ENCODE assay signal across 8 cellular contexts in the genomic region with DNA sequence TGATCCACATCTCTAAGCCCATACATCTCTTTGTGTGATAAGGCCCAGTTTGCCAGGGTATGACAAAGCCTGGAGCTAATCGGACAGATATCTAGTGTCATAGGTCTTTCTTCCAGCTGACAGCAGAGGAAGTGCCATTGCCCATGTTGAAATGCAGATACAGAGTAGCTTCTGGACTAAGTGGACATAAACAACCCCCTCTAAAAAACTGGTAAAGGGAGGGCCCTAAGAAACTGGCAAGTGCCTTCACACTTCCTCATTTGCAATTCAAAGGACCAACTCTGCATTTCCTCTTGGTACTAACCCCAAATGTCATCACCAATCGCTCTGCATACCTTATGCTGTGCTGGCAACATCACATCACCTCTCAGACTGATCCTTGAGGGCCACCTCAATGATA. TPM values are rescaled to one million over a fixed set of nuclear protein-coding genes. Genes with fewer than 3 reads are reported as not detected.
A peak's percentile ranks its signal among the peaks of the same experiment; 100 is the strongest.
DNase-seq lines count a peak whose midpoint lies in the region; ATAC-seq and TF ChIP-seq lines count a peak whose summit lies in the region.

No MANE protein-coding gene starts in this region.

- DNase-seq in left ventricle myocardium superior (no peak), left ventricle myocardium inferior (no peak), NCI-H1436 (lab: John Stamatoyannopoulos, UW) (no peak), SHP77 (lab: John Stamatoyannopoulos, UW) (no peak)
- no peak for DNase-seq in activated CD4-positive, alpha-beta memory T cell treated with anti-CD3 and anti-CD28 coated beads for 36 hours
- no peak for DNase-seq in stimulated activated CD4-positive, alpha-beta T cell treated with anti-CD3 and anti-CD28 coated beads, Interleukin-4, amount 100 ng/mL, for 4 hours
- DNase-seq in effector memory CD4-positive, alpha-beta T cell: no peak

- no peaks in the 10 kb centered on the region for H3K27me3 ChIP-seq in left ventricle myocardium inferior (ENCODE audit: low read depth)
- no peaks in the 10 kb centered on the region for H3K27me3 ChIP-seq in effector memory CD4-positive, alpha-beta T cell (replicated peaks; ENCODE audit: control insufficient read depth, insufficient read depth, low read length, poor library complexity, severe bottlenecking)

- ATAC-seq in left ventricle myocardium superior (peak; percentile 21), HG03439 (IDR thresholded peaks at IDR 0.05; ENCODE audit: unreplicated experiment) (peak; percentile 71)

- H3K27me3 Mint-ChIP-seq in activated CD4-positive, alpha-beta memory T cell treated with anti-CD3 and anti-CD28 coated beads for 36 hours: no peaks in the 10 kb centered on the region

- TF ChIP-seq CTCF in left ventricle myocardium inferior (IDR thresholded peaks at IDR 0.05; ENCODE audit: borderline replicate concordance): no peak

- no peak overlapping the region for H3K4me3 ChIP-seq in left ventricle myocardium inferior
- H3K4me3 ChIP-seq in effector memory CD4-positive, alpha-beta T cell (ENCODE audit: insufficient read depth, low read depth, low read length, poor library complexity, severe bottlenecking): no peak overlapping the region

- peaks cover 10% of the 10 kb centered on the region for H3K36me3 Mint-ChIP-seq in activated CD4-positive, alpha-beta memory T cell treated with anti-CD3 and anti-CD28 coated beads for 36 hours

- no peaks in the 10 kb centered on the region for H3K9me3 ChIP-seq in left ventricle myocardium inferior (replicated peaks)
- no peaks in the 10 kb centered on the region for H3K9me3 ChIP-seq in effector memory CD4-positive, alpha-beta T cell (ENCODE audit: control insufficient read depth, low read length)

- POLR2A ChIA-PET in activated CD4-positive, alpha-beta memory T cell treated with anti-CD3 and anti-CD28 coated beads for 36 hours (lab: Charles Lee): interaction anchor here (0.8 kb wide), 2 partner anchors 119 to 120 kb away, joined by 3 read pairs; partner anchors contain the start of gene RBMX

- no peaks in the 10 kb centered on the region for H3K36me3 ChIP-seq in left ventricle myocardium inferior
- H3K36me3 ChIP-seq in effector memory CD4-positive, alpha-beta T cell (ENCODE audit: control insufficient read depth, insufficient read depth, low read length): no peaks in the 10 kb centered on the region

- no peaks in the 10 kb centered on the region for H3K9me3 Mint-ChIP-seq in activated CD4-positive, alpha-beta memory T cell treated with anti-CD3 and anti-CD28 coated beads for 36 hours

- peak overlapping the region; percentile 73 for H3K27ac Mint-ChIP-seq in activated CD4-positive, alpha-beta memory T cell treated with anti-CD3 and anti-CD28 coated beads for 36 hours

- H3K4me3 Mint-ChIP-seq in activated CD4-positive, alpha-beta memory T cell treated with anti-CD3 and anti-CD28 coated beads for 36 hours: no peak overlapping the region

- peaks cover 34% of the 10 kb centered on the region for H3K4me1 ChIP-seq in left ventricle myocardium inferior
- H3K4me1 ChIP-seq in effector memory CD4-positive, alpha-beta T cell (ENCODE audit: control insufficient read depth, insufficient read depth, low read length, poor library complexity, severe bottlenecking): no peaks in the 10 kb centered on the region

- H3K27ac ChIP-seq in left ventricle myocardium inferior (replicated peaks): no peak overlapping the region
- H3K27ac ChIP-seq in effector memory CD4-positive, alpha-beta T cell (ENCODE audit: insufficient read depth, low read length, poor library complexity, severe bottlenecking): no peak overlapping the region

- CTCF ChIA-PET in activated CD4-positive, alpha-beta memory T cell treated with anti-CD3 and anti-CD28 coated beads for 36 hours (lab: Charles Lee): no interaction called here

- intact Hi-C loops in left ventricle myocardium superior (cut with micrococcal nuclease): no loop called here
- intact Hi-C loops in left ventricle myocardium inferior (cut with micrococcal nuclease): no loop called here
- intact Hi-C loops in activated CD4-positive, alpha-beta memory T cell treated with anti-CD3 and anti-CD28 coated beads for 36 hours (cut with micrococcal nuclease): no loop called here

- H3K4me1 Mint-ChIP-seq in activated CD4-positive, alpha-beta memory T cell treated with anti-CD3 and anti-CD28 coated beads for 36 hours (ENCODE audit: low read depth): peaks cover 52% of the 10 kb centered on the region

RNA-seq across cellular contexts. Expression of gene ARHGEF6, which starts 20.8 kb away (rescaled TPM):
- total RNA-seq in left ventricle myocardium superior (44.2 TPM), left ventricle myocardium inferior (54.9 TPM)
- total RNA-seq in activated CD4-positive, alpha-beta memory T cell treated with anti-CD3 and anti-CD28 coated beads for 36 hours: 10 to 100 TPM; 52.7 to 54.1 TPM
